In genomic region chr1:51569284-51570062, GRCh38 we compare ENCODE assay signal across 8 cellular contexts. TPM values are rescaled to one million over a fixed set of nuclear protein-coding genes. Genes with fewer than 3 reads are reported as not detected.
A peak's percentile ranks its signal among the peaks of the same experiment; 100 is the strongest.
DNase-seq lines count a peak whose midpoint lies in the region; ATAC-seq and TF ChIP-seq lines count a peak whose summit lies in the region.

No MANE protein-coding gene starts in this region.

- peaks cover 34% of the 10 kb centered on the region for H3K4me1 Mint-ChIP-seq in activated T-helper 2 cell treated with anti-CD3 and anti-CD28 coated beads, Interferon-gamma antibody, Interleukin-2, Interleukin-4, amounts not matched to agents 10 μg/mL and 5 μg/mL and 100 μg/mL, durations not matched to agents 14 hours and 24 hours and 36 hours (ENCODE audit: low read depth)

- DNase-seq in AG04449 (ENCODE audit: low read depth, low spot score) (peak; percentile 36), NCI-H2029 (lab: John Stamatoyannopoulos, UW) (peak; percentile 57), left ventricle myocardium superior (no peak), H7 (no peak)
- DNase-seq in activated T-helper 2 cell treated with anti-CD3 and anti-CD28 coated beads, Interferon-gamma antibody, Interleukin-2, Interleukin-4, amounts not matched to agents 10 μg/mL and 5 μg/mL and 100 μg/mL, durations not matched to agents 14 hours and 24 hours and 36 hours (ENCODE audit: low spot score) = peak; percentile 22
- DNase-seq in stimulated activated CD4-positive, alpha-beta T cell treated with anti-CD3 and anti-CD28 coated beads, Interleukin-4, amount 100 ng/mL, for 24 hours = peak; percentile 60

- intact Hi-C loops in activated T-helper 2 cell treated with anti-CD3 and anti-CD28 coated beads, Interferon-gamma antibody, Interleukin-2, Interleukin-4, amounts not matched to agents 10 μg/mL and 5 μg/mL and 100 μg/mL, durations not matched to agents 14 hours and 24 hours and 36 hours (cut with micrococcal nuclease) = loop anchor here (5.0 kb wide), 2 partner anchors 47 to 48 kb away; partner anchors contain the start of gene OSBPL9
- intact Hi-C loops in left ventricle myocardium superior (cut with micrococcal nuclease) = no loop called here

- no peak overlapping the region for H3K4me3 ChIP-seq in AG04449 (ENCODE audit: low read depth, low read length)
- H3K4me3 ChIP-seq in H7 (ENCODE audit: insufficient read depth, low read depth, low read length) = no peak overlapping the region

- H3K27ac Mint-ChIP-seq in activated T-helper 2 cell treated with anti-CD3 and anti-CD28 coated beads, Interferon-gamma antibody, Interleukin-2, Interleukin-4, amounts not matched to agents 10 μg/mL and 5 μg/mL and 100 μg/mL, durations not matched to agents 14 hours and 24 hours and 36 hours = peak overlapping the region; percentile 72

- H3K36me3 Mint-ChIP-seq in activated T-helper 2 cell treated with anti-CD3 and anti-CD28 coated beads, Interferon-gamma antibody, Interleukin-2, Interleukin-4, amounts not matched to agents 10 μg/mL and 5 μg/mL and 100 μg/mL, durations not matched to agents 14 hours and 24 hours and 36 hours (ENCODE audit: low read depth) = no peaks in the 10 kb centered on the region

- TF ChIP-seq POLR2A in GM18505 (IDR thresholded peaks at IDR 0.05; ENCODE audit: borderline replicate concordance, extremely low read depth, insufficient read depth, insufficient read length) = peak; percentile 64

- H3K9me3 Mint-ChIP-seq in activated T-helper 2 cell treated with anti-CD3 and anti-CD28 coated beads, Interferon-gamma antibody, Interleukin-2, Interleukin-4, amounts not matched to agents 10 μg/mL and 5 μg/mL and 100 μg/mL, durations not matched to agents 14 hours and 24 hours and 36 hours = no peaks in the 10 kb centered on the region

- H3K27me3 Mint-ChIP-seq in activated T-helper 2 cell treated with anti-CD3 and anti-CD28 coated beads, Interferon-gamma antibody, Interleukin-2, Interleukin-4, amounts not matched to agents 10 μg/mL and 5 μg/mL and 100 μg/mL, durations not matched to agents 14 hours and 24 hours and 36 hours (ENCODE audit: low read depth) = no peaks in the 10 kb centered on the region

- no peaks in the 10 kb centered on the region for H3K36me3 ChIP-seq in H7 (replicated peaks; ENCODE audit: control insufficient read depth, insufficient read depth, low read length)

- ATAC-seq in GM18505 (IDR thresholded peaks at IDR 0.05; ENCODE audit: unreplicated experiment) = peak; percentile 69
- ATAC-seq in HG02798 (IDR thresholded peaks at IDR 0.05; ENCODE audit: poor library complexity, unreplicated experiment) = peak; percentile 76
- ATAC-seq in left ventricle myocardium superior = peak; percentile 40

- no peak for TF ChIP-seq CTCF in AG04449 (IDR thresholded peaks at IDR 0.05; ENCODE audit: insufficient read depth, low read length, missing control alignments)

- POLR2A ChIA-PET in AG04449 (lab: Yijun Ruan, JAX) = no interaction called here

- no peaks in the 10 kb centered on the region for H3K27me3 ChIP-seq in H7 (ENCODE audit: control insufficient read depth, insufficient read depth, low read length)

- peak overlapping the region; percentile 3 for H3K4me3 Mint-ChIP-seq in activated T-helper 2 cell treated with anti-CD3 and anti-CD28 coated beads, Interferon-gamma antibody, Interleukin-2, Interleukin-4, amounts not matched to agents 10 μg/mL and 5 μg/mL and 100 μg/mL, durations not matched to agents 14 hours and 24 hours and 36 hours (ENCODE audit: low read depth)

- CTCF ChIA-PET in AG04449 (lab: Yijun Ruan, JAX) = interaction anchor here (0.9 to 1.6 kb wide), 2 partner anchors 44 to 200 kb away, joined by 3 to 5 read pairs; no protein-coding TSS in a partner anchor

RNA-seq across cellular contexts. Expression of gene OSBPL9, which starts 47.4 kb away (rescaled TPM):
- total RNA-seq in activated T-helper 2 cell treated with anti-CD3 and anti-CD28 coated beads, Interferon-gamma antibody, Interleukin-2, Interleukin-4, amounts not matched to agents 10 μg/mL and 5 μg/mL and 100 μg/mL, durations not matched to agents 14 hours and 24 hours and 36 hours = 49.3 and 52.3 TPM in 2 replicates
- total RNA-seq in left ventricle myocardium superior = 52.3 TPM
- 87.4 and 149 TPM in 2 replicates for total RNA-seq in H7 (2014; rRNA removed; shearing (Covaris generic))

RNA-seq across cellular contexts. Expression of gene EPS15, which starts 50.4 kb away (rescaled TPM):
- total RNA-seq in activated T-helper 2 cell treated with anti-CD3 and anti-CD28 coated beads, Interferon-gamma antibody, Interleukin-2, Interleukin-4, amounts not matched to agents 10 μg/mL and 5 μg/mL and 100 μg/mL, durations not matched to agents 14 hours and 24 hours and 36 hours = 50.1 and 54.1 TPM in 2 replicates
- total RNA-seq in left ventricle myocardium superior = 71.6 TPM
- total RNA-seq in H7 (2014; rRNA removed; shearing (Covaris generic)) = 26.6 and 37.2 TPM in 2 replicates

Comparison
In these comparisons a context has a peak if more than half of its experiments do, and no peak if none do; other contexts are left out.
1. DNase-seq: peak in AG04449 (single experiment), NCI-H2029 (single experiment), activated T-helper 2 cell treated with anti-CD3 and anti-CD28 coated beads, Interferon-gamma antibody, Interleukin-2, Interleukin-4, amounts not matched to agents 10 μg/mL and 5 μg/mL and 100 μg/mL, durations not matched to agents 14 hours and 24 hours and 36 hours (single experiment) and stimulated activated CD4-positive, alpha-beta T cell treated with anti-CD3 and anti-CD28 coated beads, Interleukin-4, amount 100 ng/mL, for 24 hours (single experiment); none in left ventricle myocardium superior (single experiment) and H7 (single experiment).
2. Peak in every context shown above with its lines, with median percentiles within 50 percentile points of each other: ATAC-seq.